In the genomic region with DNA sequence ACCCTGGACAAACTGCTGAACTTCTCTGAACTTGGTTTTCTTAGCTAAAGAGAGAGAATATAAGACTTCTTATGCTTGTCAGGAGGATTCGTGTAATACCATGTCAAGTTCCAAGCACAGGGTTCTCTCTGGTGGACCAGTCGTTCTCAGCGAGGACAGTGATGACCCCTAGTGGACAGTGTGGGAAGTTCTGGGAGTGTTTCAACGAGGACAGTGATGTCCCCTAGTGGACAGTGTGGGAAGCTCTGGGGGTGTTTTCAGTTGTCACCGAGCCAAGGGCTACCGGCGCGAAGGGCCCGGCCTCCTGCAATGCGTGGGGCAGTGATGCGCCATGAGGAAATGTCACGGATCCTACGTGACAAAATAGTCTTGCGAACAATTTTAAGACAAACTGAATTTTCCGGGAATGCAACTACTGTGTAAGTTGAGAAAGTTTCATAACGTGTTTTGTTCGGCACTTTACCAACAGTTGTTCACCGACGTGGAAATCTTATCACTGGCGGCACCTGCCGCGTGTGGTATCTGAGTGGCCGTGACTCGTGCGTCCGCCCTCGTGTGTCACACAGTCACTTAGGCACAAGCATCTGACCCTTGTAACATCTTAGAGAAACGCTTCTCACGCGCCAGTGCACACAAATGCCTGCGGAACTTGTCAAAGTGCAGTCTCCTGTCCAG, we compare ENCODE assay signal across 8 cellular contexts. TPM values are rescaled to one million over a fixed set of nuclear protein-coding genes. Genes with fewer than 3 reads are reported as not detected.
A peak's percentile ranks its signal among the peaks of the same experiment; 100 is the strongest.
DNase-seq lines count a peak whose midpoint lies in the region; ATAC-seq and TF ChIP-seq lines count a peak whose summit lies in the region.

No MANE protein-coding gene starts in this region.

- peak in 3 of 4 experiments; percentile 100 for TF ChIP-seq CTCF in gastroesophageal sphincter (IDR thresholded peaks at IDR 0.05)
- TF ChIP-seq CTCF in ovary (IDR thresholded peaks at IDR 0.05) = peak; percentile 96 to 99 (median 99)
- TF ChIP-seq CTCF in transverse colon (IDR thresholded peaks at IDR 0.05) = peak; percentile 100

- TF ChIP-seq POLR2A in gastroesophageal sphincter (IDR thresholded peaks at IDR 0.05) (no peak), ovary (IDR thresholded peaks at IDR 0.05) (no peak), transverse colon (IDR thresholded peaks at IDR 0.05) (no peak)

- intact Hi-C loops in ovary (cut with DNase I) (no loop called here), transverse colon (cut with DNase I; ENCODE audit: low total_unique reads) (no loop called here)

- H3K36me3 ChIP-seq in gastroesophageal sphincter (no peaks in the 10 kb centered on the region), ovary (no peaks in the 10 kb centered on the region), transverse colon (no peaks in the 10 kb centered on the region)

- H3K4me3 ChIP-seq in gastroesophageal sphincter = no peak overlapping the region
- no peak overlapping the region for H3K4me3 ChIP-seq in ovary
- H3K4me3 ChIP-seq in transverse colon = no peak overlapping the region

- TF ChIP-seq EP300 in gastroesophageal sphincter (IDR thresholded peaks at IDR 0.05) = no peak
- TF ChIP-seq EP300 in ovary (IDR thresholded peaks at IDR 0.05) = no peak
- no peak for TF ChIP-seq EP300 in transverse colon (IDR thresholded peaks at IDR 0.05; ENCODE audit: low read depth)

- CTCF ChIA-PET in HEK293T (lab: Yijun Ruan, JAX) = interaction anchor here (0.6 to 1.0 kb wide), 2 partner anchors 36 to 43 kb away, joined by 3 to 10 read pairs; no protein-coding TSS in a partner anchor

- peaks cover 0 to 7% (median 0%) of the 10 kb centered on the region in 3 donors for H3K4me1 ChIP-seq in gastroesophageal sphincter
- peaks cover 7% of the 10 kb centered on the region for H3K4me1 ChIP-seq in ovary (ENCODE audit: insufficient read depth)
- peaks cover 2 to 26% (median 14%) of the 10 kb centered on the region in 4 donors for H3K4me1 ChIP-seq in transverse colon

- H3K27ac ChIP-seq in gastroesophageal sphincter (no peak overlapping the region), ovary (no peak overlapping the region), transverse colon (no peak overlapping the region)

- peak; percentile 95 for ATAC-seq in gastroesophageal sphincter

- 30 to 33% methylated on average over 14 to 27 of the region's 31 CpGs for WGBS in gastroesophageal sphincter (ENCODE audit: low coverage in 1 of 2), 2 donors
- 10 to 23% (median 11%) methylated on average over 31 of the region's 31 CpGs for WGBS in ovary, 3 donors
- WGBS in transverse colon (ENCODE audit: low coverage in 1 of 2), 2 donors = 21% methylated on average over 27 to 31 of the region's 31 CpGs

- in situ Hi-C loops in transverse colon (cut with MboI; ENCODE audit: low pct_ligation_motif_present in 1 of 4, low pct_unique_long_range_greater_than_20kb in 1 of 4, low sequenced_read_pairs in 3 of 4) = no loop called here

- H3K27me3 ChIP-seq in gastroesophageal sphincter (peaks cover 8% of the 10 kb centered on the region), ovary (no peaks in the 10 kb centered on the region), transverse colon (no peaks in the 10 kb centered on the region)

- POLR2A ChIA-PET in HEK293T (lab: Yijun Ruan, JAX) = no interaction called here

- H3K9me3 ChIP-seq in gastroesophageal sphincter (no peaks in the 10 kb centered on the region), ovary (no peaks in the 10 kb centered on the region), transverse colon (no peaks in the 10 kb centered on the region)

- DNase-seq in GM04504 (ENCODE audit: low read depth) = peak; percentile 80
- DNase-seq in HEK293T (ENCODE audit: extremely low spot score) = peak; percentile 81
- DNase-seq in NAMALWA (ENCODE audit: low spot score) = peak; percentile 96
- DNase-seq in SIG-M5 treated with dmso at 0.1 percent for 504 hours (lab: John Stamatoyannopoulos, UW; ENCODE audit: unreplicated experiment) = peak; percentile 97
- peak; percentile 92 for DNase-seq in activated effector memory CD4-positive, alpha-beta T cell treated with anti-CD3 and anti-CD28 coated beads, Interleukin-2, amount 50 U/mL, for 16 hours
- DNase-seq in ovary = peak; percentile 81 to 93 (median 88)
- DNase-seq in transverse colon = peak; percentile 94

TF ChIP-seq in HEK293T, 16 proteins besides CTCF, POLR2A, EP300 and RAD21:
- no peak for TF ChIP-seq TARDBP (IDR thresholded peaks at IDR 0.05)
- no peak for TF ChIP-seq ZNF384 (IDR thresholded peaks at IDR 0.05)

RNA-seq across cellular contexts. Expression of a gene that starts 39.3 kb away (rescaled TPM):
- 1 to 10 TPM in 1 of 4 donors, under 1 TPM in 2, not detected in 1; 0.19 to 3.0 (median 0.47) TPM for total RNA-seq in gastroesophageal sphincter
- under 1 TPM in 5 of 7 donors, not detected in 2; 0.23 to 0.99 (median 0.65) TPM for total RNA-seq in ovary
- polyA plus RNA-seq in ovary = under 1 TPM; 0.02 to 0.06 TPM
- 100 to 1,000 TPM; 111 to 354 (median 170) TPM for total RNA-seq in transverse colon

RNA-seq across cellular contexts. Expression of a gene that starts 57.4 kb away (rescaled TPM):
- total RNA-seq in gastroesophageal sphincter (10 to 100 TPM; 14.5 to 28.8 (median 23.9) TPM), ovary (10 to 100 TPM; 17.0 to 50.1 (median 36.7) TPM), transverse colon (10 to 100 TPM; 19.1 to 74.1 (median 21.3) TPM)
- polyA plus RNA-seq in ovary = 10 to 100 TPM in 1 of 2 donors, 1 to 10 TPM in 1; 2.4 to 26.6 TPM

Comparison
In these comparisons a context has a peak if more than half of its experiments do, and no peak if none do; other contexts are left out.
1. RNA of a gene that starts 39.3 kb away (total RNA-seq): 111 to 354 TPM in transverse colon; 0.19 to 3.0 TPM in gastroesophageal sphincter and 0.23 to 0.99 TPM in ovary; every median in the first group is over 10 times any median in the second.
2. Peak in every context shown above with its lines, with median percentiles within 50 percentile points of each other: DNase-seq and CTCF ChIP-seq.